8 cellular contexts compared by ENCODE assay signal in genomic region chr20:54207743-54208491, GRCh38.
DNase-seq lines count a peak whose midpoint lies in the region; ATAC-seq and TF ChIP-seq lines count a peak whose summit lies in the region.

Gene PFDN4 (plus strand): TSS chr20:54208087. CDS start chr20:54208101, 14 bp downstream.

- peak within 1 kb of the TSS; percentile 58 for H3K9ac ChIP-seq in muscle layer of colon (ENCODE audit: low read length)

- H3K27me3 ChIP-seq in muscle layer of colon (ENCODE audit: control insufficient read depth in 1 of 2, insufficient read depth in 2 of 2, low read length in 2 of 2), result no peaks in the 10 kb centered on the region

- TF ChIP-seq POLR2A in erythroblast (IDR thresholded peaks at IDR 0.05; ENCODE audit: low read length), result peak; percentile 63

- H3K36me3 ChIP-seq in muscle layer of colon (ENCODE audit: insufficient read depth, low read length), result peaks cover 3% of the 10 kb centered on the region

- ATAC-seq in GM21526 (IDR thresholded peaks at IDR 0.05; ENCODE audit: low FRiP score, unreplicated experiment), result peak; percentile 96

- DNase-seq in DMS53 (lab: John Stamatoyannopoulos, UW) (peak; percentile 93), HuH-7 (ENCODE audit: low spot score) (peak; percentile 98), OCI-M1 (lab: John Stamatoyannopoulos, UW) (peak; percentile 85), activated T-cell treated with anti-CD3 and anti-CD28 coated beads for 48 hours (ENCODE audit: low read depth) (peak; percentile 79), erythroblast (lab: John Stamatoyannopoulos, UW) (peak; percentile 88 to 94)
- DNase-seq in stimulated activated CD8-positive, alpha-beta memory T cell treated with anti-CD3 and anti-CD28 coated beads, Interleukin-7, amount 100 ng/mL, for 24 hours (ENCODE audit: low read depth), result peak; percentile 47

- no peaks in the 10 kb centered on the region for H3K9me3 ChIP-seq in muscle layer of colon (ENCODE audit: low read length)

- H3K4me3 ChIP-seq in muscle layer of colon (ENCODE audit: low read depth in 1 of 2, low read length in 2 of 2), result peak within 1 kb of the TSS; percentile 87 to 95

- H3K27ac ChIP-seq in muscle layer of colon (ENCODE audit: low read depth, low read length), result peak within 1 kb of the TSS; percentile 95

- peaks cover 27% of the 10 kb centered on the region for H3K4me1 ChIP-seq in muscle layer of colon (ENCODE audit: insufficient read depth, low read length)

Comparison
In these comparisons a context has a peak if more than half of its experiments do, and no peak if none do; other contexts are left out.
1. Peak in every context shown above with its lines: DNase-seq, ATAC-seq, H3K4me3 ChIP-seq and H3K27ac ChIP-seq.
2. DNase-seq: peak in every context shown above with its lines; median percentile 98 in HuH-7; 93 in DMS53; 91 in erythroblast; 85 in OCI-M1; 79 in activated T-cell treated with anti-CD3 and anti-CD28 coated beads for 48 hours; 47 in stimulated activated CD8-positive, alpha-beta memory T cell treated with anti-CD3 and anti-CD28 coated beads, Interleukin-7, amount 100 ng/mL, for 24 hours.